Comparison of ENCODE assay signal across 10 cellular contexts in the genomic region with DNA sequence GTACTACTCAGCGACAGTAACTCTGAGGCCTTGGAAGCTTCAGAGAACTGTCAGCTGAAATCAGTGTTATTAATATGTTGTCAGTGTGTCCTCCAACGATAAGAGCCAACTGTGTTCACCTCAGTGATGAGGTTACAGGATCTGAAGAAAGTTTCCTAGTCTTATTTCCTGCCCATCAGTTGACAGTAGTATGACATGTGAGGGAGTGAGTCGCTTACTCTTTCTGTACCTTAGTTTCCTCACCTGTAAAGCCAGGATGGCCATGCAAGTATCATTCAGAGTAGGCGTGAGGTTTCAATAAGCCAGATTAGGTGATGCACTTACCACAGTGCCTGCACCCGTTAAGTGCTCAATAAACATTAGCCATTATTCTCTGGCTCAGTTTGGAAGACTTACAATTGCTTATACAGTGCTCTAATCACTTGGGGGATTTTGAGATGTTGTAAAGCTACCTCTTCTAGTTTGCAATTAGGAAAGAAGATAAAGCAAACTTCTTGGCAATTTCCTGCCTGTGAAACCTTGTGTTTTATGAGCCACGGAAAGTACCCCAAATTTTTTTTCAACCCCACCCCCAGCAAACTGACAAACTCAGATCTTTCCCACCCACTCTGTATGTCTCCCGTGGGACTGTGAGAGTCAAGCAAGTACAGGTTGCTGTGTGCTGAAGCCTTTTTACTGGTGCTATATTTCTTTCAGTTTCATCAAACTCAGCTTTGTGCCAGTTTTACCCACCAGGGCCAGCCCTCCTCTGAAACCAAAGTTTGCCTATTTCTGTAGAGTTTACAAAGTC.
A peak's percentile ranks its signal among the peaks of the same experiment; 100 is the strongest.
DNase-seq lines count a peak whose midpoint lies in the region; ATAC-seq and TF ChIP-seq lines count a peak whose summit lies in the region.
"Had no signal": no experiment of that assay in that cellular context is flagged by ENCODE, and none has a peak within 500 bp of the region (broad histone marks: within the 10 kb centered on the region; RNA-seq: fewer than 3 reads in every experiment).

No MANE protein-coding gene starts in this region.

- H3K27ac ChIP-seq in heart left ventricle = no peak overlapping the region
- H3K27ac ChIP-seq in CD8-positive, alpha-beta memory T cell (ENCODE audit: low read depth, low read length) = no peak overlapping the region

- H3K9me3 Mint-ChIP-seq in CD8-positive, alpha-beta memory T cell = no peaks in the 10 kb centered on the region
- H3K9me3 Mint-ChIP-seq: H9 had no signal

- intact Hi-C loops in heart left ventricle (cut with DNase I) = loop anchor here in 9 of 10 donors (1.0 to 10.0 kb wide), 8 partner anchors 161 to 656 kb away; partner anchors contain the start of gene BMP2K (in 5 of the 9)

- peaks cover 0 to 30% (median 5%) of the 10 kb centered on the region in 12 donors for H3K4me1 ChIP-seq in heart left ventricle
- H3K4me1 ChIP-seq in CD8-positive, alpha-beta memory T cell (ENCODE audit: insufficient read depth, low read length) = peaks cover 32% of the 10 kb centered on the region

- no peak overlapping the region for H3K4me3 ChIP-seq in heart left ventricle
- H3K4me3 ChIP-seq in CD8-positive, alpha-beta memory T cell (ENCODE audit: low read length) = no peak overlapping the region

- H3K9me3 ChIP-seq in heart left ventricle = no peaks in the 10 kb centered on the region
- H3K9me3 ChIP-seq in CD8-positive, alpha-beta memory T cell (ENCODE audit: low read length) = no peaks in the 10 kb centered on the region

- POLR2A ChIA-PET in CD8-positive, alpha-beta memory T cell (lab: Charles Lee) = no interaction called here

- TF ChIP-seq POLR2A in heart left ventricle (IDR thresholded peaks at IDR 0.05) = no peak

- CTCF ChIA-PET in CD8-positive, alpha-beta memory T cell (lab: Charles Lee) = no interaction called here

- H3K27me3 ChIP-seq in heart left ventricle = no peaks in the 10 kb centered on the region
- H3K27me3 ChIP-seq in CD8-positive, alpha-beta memory T cell (ENCODE audit: insufficient read depth, low read length, poor library complexity, severe bottlenecking) = no peaks in the 10 kb centered on the region

- ATAC-seq in GM18858 (IDR thresholded peaks at IDR 0.05; ENCODE audit: unreplicated experiment) (peak; percentile 74), GM21515 (IDR thresholded peaks at IDR 0.05; ENCODE audit: unreplicated experiment) (peak; percentile 74), HG03460 (IDR thresholded peaks at IDR 0.05; ENCODE audit: unreplicated experiment) (peak; percentile 76), heart left ventricle (peak; percentile 74 to 80 (median 77))

- H3K27me3 Mint-ChIP-seq in CD8-positive, alpha-beta memory T cell = no peaks in the 10 kb centered on the region

- TF ChIP-seq CTCF in heart left ventricle (IDR thresholded peaks at IDR 0.05) = no peak

- no peak overlapping the region for H3K27ac Mint-ChIP-seq in CD8-positive, alpha-beta memory T cell
- H3K27ac Mint-ChIP-seq: H9 had no signal

- WGBS in heart left ventricle, 4 donors = 60 to 66% (median 60%) methylated on average over 7 of the region's 7 CpGs

- no peak overlapping the region for H3K4me3 Mint-ChIP-seq in CD8-positive, alpha-beta memory T cell
- H3K4me3 Mint-ChIP-seq: H9 had no signal

- peaks cover 0 to 12% (median 0%) of the 10 kb centered on the region in 9 donors for H3K36me3 ChIP-seq in heart left ventricle
- H3K36me3 ChIP-seq in CD8-positive, alpha-beta memory T cell (ENCODE audit: insufficient read depth, low read length) = no peaks in the 10 kb centered on the region

- H3K4me1 Mint-ChIP-seq in CD8-positive, alpha-beta memory T cell = peaks cover 5 to 23% (median 14%) of the 10 kb centered on the region in 3 donors

- no peak for DNase-seq in heart left ventricle
- no peak for DNase-seq in kidney tubule cell (ENCODE audit: low spot score)
- DNase-seq in stimulated activated CD4-positive, alpha-beta T cell treated with anti-CD3 and anti-CD28 coated beads, Interleukin-4, amount 100 ng/mL, for 1 hour = no peak
- DNase-seq in NCI-H1694 treated with DMSO at 0.1 percent for 48 hours (lab: John Stamatoyannopoulos, UW) = no peak
- no peak for DNase-seq in CD8-positive, alpha-beta memory T cell
- DNase-seq: H9, SW 1271 had no signal

- no peaks in the 10 kb centered on the region for H3K36me3 Mint-ChIP-seq in CD8-positive, alpha-beta memory T cell
